Comparison of ENCODE assay signal across 10 cellular contexts in the genomic region with DNA sequence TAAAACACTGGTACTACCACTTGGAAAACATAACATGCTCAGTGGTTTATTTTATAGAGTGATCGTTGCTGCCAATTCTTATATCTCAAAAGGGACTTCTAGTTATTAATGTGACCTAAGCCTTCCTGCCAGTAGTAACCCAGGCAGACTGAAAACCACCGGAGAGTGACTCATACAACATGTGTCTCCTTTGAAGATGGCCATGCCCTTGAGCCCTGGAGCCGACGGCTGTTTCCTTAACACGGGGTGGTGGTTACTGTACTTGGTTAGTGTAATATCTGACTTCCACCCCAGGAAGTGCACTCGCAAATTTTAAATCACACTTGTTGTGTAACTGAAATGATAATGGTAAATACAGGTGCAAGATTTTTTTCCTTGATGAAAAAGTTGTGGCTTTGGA. TPM values are rescaled to one million over a fixed set of nuclear protein-coding genes. Genes with fewer than 3 reads are reported as not detected.
DNase-seq lines count a peak whose midpoint lies in the region; ATAC-seq and TF ChIP-seq lines count a peak whose summit lies in the region.
"Had no signal": no experiment of that assay in that cellular context is flagged by ENCODE, and none has a peak within 500 bp of the region (broad histone marks: within the 10 kb centered on the region; RNA-seq: fewer than 3 reads in every experiment).

No MANE protein-coding gene starts in this region.

- no peak overlapping the region for H3K27ac ChIP-seq in brain microvascular endothelial cell
- no peak overlapping the region for H3K27ac ChIP-seq in esophagus squamous epithelium

- WGBS in esophagus squamous epithelium, 2 donors = 21 to 27% methylated on average over 6 of the region's 6 CpGs

- intact Hi-C loops in esophagus squamous epithelium (cut with DNase I) = no loop called here

- H3K36me3 Mint-ChIP-seq in T-helper 17 cell (ENCODE audit: low read depth) = no peaks in the 10 kb centered on the region
- H3K36me3 Mint-ChIP-seq: mesothelial cell of epicardium had no signal

- no peaks in the 10 kb centered on the region for H3K36me3 ChIP-seq in brain microvascular endothelial cell (replicated peaks)
- H3K36me3 ChIP-seq in esophagus squamous epithelium = no peaks in the 10 kb centered on the region

- ATAC-seq in T-helper 17 cell (no peak), GM21528 (IDR thresholded peaks at IDR 0.05; ENCODE audit: low FRiP score, unreplicated experiment) (no peak)

- no peak overlapping the region for H3K4me3 ChIP-seq in brain microvascular endothelial cell (ENCODE audit: low read depth, low read length)
- H3K4me3 ChIP-seq in esophagus squamous epithelium = no peak overlapping the region

- no peaks in the 10 kb centered on the region for H3K27me3 ChIP-seq in brain microvascular endothelial cell (replicated peaks)
- H3K27me3 ChIP-seq in esophagus squamous epithelium = no peaks in the 10 kb centered on the region

- H3K27me3 Mint-ChIP-seq in T-helper 17 cell = peaks cover 73% of the 10 kb centered on the region

- no peak overlapping the region for H3K4me3 Mint-ChIP-seq in T-helper 17 cell
- H3K4me3 Mint-ChIP-seq: mesothelial cell of epicardium had no signal

- H3K9me3 ChIP-seq in T-helper 17 cell (ENCODE audit: control insufficient read depth, low read length, poor library complexity, severe bottlenecking) = no peaks in the 10 kb centered on the region
- H3K9me3 ChIP-seq in esophagus squamous epithelium = no peaks in the 10 kb centered on the region

- no peaks in the 10 kb centered on the region for H3K4me1 Mint-ChIP-seq in T-helper 17 cell
- H3K4me1 Mint-ChIP-seq: mesothelial cell of epicardium had no signal

- TF ChIP-seq POLR2A in esophagus squamous epithelium (IDR thresholded peaks at IDR 0.05) = no peak

- no peak overlapping the region for H3K27ac Mint-ChIP-seq in T-helper 17 cell
- H3K27ac Mint-ChIP-seq: mesothelial cell of epicardium had no signal

- in situ Hi-C loops in brain microvascular endothelial cell (cut with HindIII; ENCODE audit: low pct_ligation_motif_present, low sequenced_read_pairs) = no loop called here

- peaks cover 0 to 6% (median 3%) of the 10 kb centered on the region in 3 donors for H3K4me1 ChIP-seq in esophagus squamous epithelium

- DNase-seq in GM04503 (ENCODE audit: low read depth) (peak; percentile 5), M059J (ENCODE audit: low read depth) (peak; percentile 86), brain microvascular endothelial cell (peak; percentile 6), myocyte (ENCODE audit: low read depth) (peak; percentile 75), T-helper 17 cell (no peak), esophagus squamous epithelium (lab: John Stamatoyannopoulos, UW) (no peak), GM20000 (ENCODE audit: low spot score) (no peak)
- DNase-seq: stimulated activated CD4-positive, alpha-beta T cell treated with anti-CD3 and anti-CD28 coated beads, Interleukin-2, amount 100 ng/mL, for 24 hours had no signal

- TF ChIP-seq CTCF in brain microvascular endothelial cell (IDR thresholded peaks at IDR 0.05; ENCODE audit: low read depth, low read length, missing control alignments) (no peak), esophagus squamous epithelium (IDR thresholded peaks at IDR 0.05) (no peak), GM20000 (IDR thresholded peaks at IDR 0.05; ENCODE audit: extremely low read depth, missing control alignments) (no peak)

RNA-seq across cellular contexts. Expression of a gene that starts 30.5 kb away (rescaled TPM):
- total RNA-seq in M059J (2014; rRNA removed; shearing (Covaris generic)) = 0.02 TPM in 1 of 2 replicates, not detected in the other
- 0.05 and 0.11 TPM in 2 replicates for total RNA-seq in myocyte
- polyA plus RNA-seq in myocyte (2012) = 0.26 TPM
- under 1 TPM; 0.22 to 0.39 TPM for total RNA-seq in T-helper 17 cell
- under 1 TPM in 3 of 4 donors, not detected in 1; 0.04 to 0.19 (median 0.13) TPM for total RNA-seq in esophagus squamous epithelium

Comparison
In these comparisons a context has a peak if more than half of its experiments do, and no peak if none do; other contexts are left out.
1. DNase-seq: peak in GM04503 (single experiment), M059J (single experiment), brain microvascular endothelial cell (single experiment) and myocyte (single experiment); none in T-helper 17 cell (0 of 3), esophagus squamous epithelium (single experiment) and GM20000 (single experiment).